Comparison of ENCODE assay signal across 1 cellular context in the genomic region with DNA sequence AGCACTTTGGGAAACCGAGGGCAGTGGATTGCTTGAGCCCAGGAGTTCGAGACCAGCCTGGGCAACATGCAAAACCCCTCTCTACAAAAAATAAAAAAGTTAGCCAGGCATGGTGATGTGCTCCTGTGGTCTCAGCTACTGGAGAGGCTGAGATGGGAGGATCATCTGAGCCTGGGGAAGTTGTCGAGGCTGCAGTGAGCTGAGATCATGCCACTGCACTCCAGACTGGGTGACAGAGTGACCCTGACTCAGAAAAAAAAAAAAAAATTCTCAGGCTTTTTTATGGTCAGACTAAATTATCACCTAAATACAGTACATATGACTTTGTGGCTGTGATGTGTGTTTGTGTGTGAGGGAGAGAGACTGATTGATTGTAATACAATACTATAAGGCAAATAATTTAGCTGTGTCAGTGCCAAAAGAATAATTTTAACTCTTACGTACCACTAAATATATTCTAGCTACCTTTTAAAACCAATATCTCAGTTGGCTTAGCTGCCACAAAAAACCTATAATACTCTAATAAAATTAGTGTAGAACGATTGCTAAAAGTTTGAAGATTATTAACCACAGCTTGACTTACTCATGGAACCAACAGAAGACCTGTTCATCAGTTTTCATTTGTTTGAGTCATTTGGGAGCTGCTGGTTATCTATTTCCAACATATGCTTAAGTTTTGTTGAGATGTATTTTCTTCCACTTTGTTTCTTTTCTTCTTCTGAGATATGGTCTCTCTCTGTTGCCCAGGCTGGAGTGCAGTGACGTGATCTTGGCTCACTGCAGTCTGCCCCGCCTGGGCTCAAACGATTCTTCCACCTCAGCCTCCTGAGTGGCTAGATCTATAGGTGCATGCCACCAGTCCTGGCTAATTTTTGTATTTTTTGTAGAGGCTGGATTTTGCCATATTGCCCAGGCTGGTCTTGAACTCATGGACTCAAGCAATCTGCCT.
TF ChIP-seq lines count a peak whose summit lies in the region.

No MANE protein-coding gene starts in this region.

TF ChIP-seq in K562, 482 proteins besides CTCF, POLR2A, EP300 and RAD21 (continued from another document and continues in another):
- TF ChIP-seq, protein P1, sequence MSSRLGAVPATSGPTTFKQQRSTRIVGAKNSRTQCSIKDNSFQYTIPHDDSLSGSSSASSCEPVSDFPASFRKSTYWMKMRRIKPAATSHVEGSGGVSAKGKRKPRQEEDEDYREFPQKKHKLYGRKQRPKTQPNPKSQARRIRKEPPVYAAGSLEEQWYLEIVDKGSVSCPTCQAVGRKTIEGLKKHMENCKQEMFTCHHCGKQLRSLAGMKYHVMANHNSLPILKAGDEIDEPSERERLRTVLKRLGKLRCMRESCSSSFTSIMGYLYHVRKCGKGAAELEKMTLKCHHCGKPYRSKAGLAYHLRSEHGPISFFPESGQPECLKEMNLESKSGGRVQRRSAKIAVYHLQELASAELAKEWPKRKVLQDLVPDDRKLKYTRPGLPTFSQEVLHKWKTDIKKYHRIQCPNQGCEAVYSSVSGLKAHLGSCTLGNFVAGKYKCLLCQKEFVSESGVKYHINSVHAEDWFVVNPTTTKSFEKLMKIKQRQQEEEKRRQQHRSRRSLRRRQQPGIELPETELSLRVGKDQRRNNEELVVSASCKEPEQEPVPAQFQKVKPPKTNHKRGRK (tag; IDR thresholded peaks at IDR 0.05) = no peak
- TF ChIP-seq CBX3 (IDR thresholded peaks at IDR 0.05; ENCODE audit: borderline replicate concordance in 1 of 2, low read length in 2 of 2) = peak in 1 of 2 experiments; percentile 61; a peak in 1 of 3 replicates
- peak; percentile 59; the same call in 1 of the 2 replicates for TF ChIP-seq ADNP (tag; IDR thresholded peaks at IDR 0.05)
- TF ChIP-seq DPF2 (IDR thresholded peaks at IDR 0.05) = peak; percentile 96
- peak; percentile 81 for TF ChIP-seq CC2D1A (IDR thresholded peaks at IDR 0.05)
- TF ChIP-seq CBFA2T2 (conservative IDR thresholded peaks at IDR 0.05) = peak; percentile 86
- TF ChIP-seq, protein P2, sequence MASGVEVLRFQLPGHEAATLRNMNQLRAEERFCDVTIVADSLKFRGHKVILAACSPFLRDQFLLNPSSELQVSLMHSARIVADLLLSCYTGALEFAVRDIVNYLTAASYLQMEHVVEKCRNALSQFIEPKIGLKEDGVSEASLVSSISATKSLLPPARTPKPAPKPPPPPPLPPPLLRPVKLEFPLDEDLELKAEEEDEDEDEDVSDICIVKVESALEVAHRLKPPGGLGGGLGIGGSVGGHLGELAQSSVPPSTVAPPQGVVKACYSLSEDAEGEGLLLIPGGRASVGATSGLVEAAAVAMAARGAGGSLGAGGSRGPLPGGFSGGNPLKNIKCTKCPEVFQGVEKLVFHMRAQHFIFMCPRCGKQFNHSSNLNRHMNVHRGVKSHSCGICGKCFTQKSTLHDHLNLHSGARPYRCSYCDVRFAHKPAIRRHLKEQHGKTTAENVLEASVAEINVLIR (CRISPR knock-in tag; IDR thresholded peaks at IDR 0.05) = 0 out of 2 replicates have a peak, but pooled peaks have one; percentile 27
- TF ChIP-seq HLTF (IDR thresholded peaks at IDR 0.05) = peak; percentile 75; the same call in 1 of the 2 replicates
- TF ChIP-seq TCF3 (CRISPR knock-in tag; IDR thresholded peaks at IDR 0.05) = peak; percentile 92
- TF ChIP-seq SMARCE1 (IDR thresholded peaks at IDR 0.05) = peak; percentile 95
- TF ChIP-seq HDGF (IDR thresholded peaks at IDR 0.05) = 0 out of 2 replicates have a peak, but pooled peaks have one; percentile 20
- TF ChIP-seq BRD9 (IDR thresholded peaks at IDR 0.05; ENCODE audit: low read depth, partially characterized antibody) = peak; percentile 74
- TF ChIP-seq PHB2 (IDR thresholded peaks at IDR 0.05; ENCODE audit: low read depth) = peak; percentile 79
- TF ChIP-seq, protein P3, sequence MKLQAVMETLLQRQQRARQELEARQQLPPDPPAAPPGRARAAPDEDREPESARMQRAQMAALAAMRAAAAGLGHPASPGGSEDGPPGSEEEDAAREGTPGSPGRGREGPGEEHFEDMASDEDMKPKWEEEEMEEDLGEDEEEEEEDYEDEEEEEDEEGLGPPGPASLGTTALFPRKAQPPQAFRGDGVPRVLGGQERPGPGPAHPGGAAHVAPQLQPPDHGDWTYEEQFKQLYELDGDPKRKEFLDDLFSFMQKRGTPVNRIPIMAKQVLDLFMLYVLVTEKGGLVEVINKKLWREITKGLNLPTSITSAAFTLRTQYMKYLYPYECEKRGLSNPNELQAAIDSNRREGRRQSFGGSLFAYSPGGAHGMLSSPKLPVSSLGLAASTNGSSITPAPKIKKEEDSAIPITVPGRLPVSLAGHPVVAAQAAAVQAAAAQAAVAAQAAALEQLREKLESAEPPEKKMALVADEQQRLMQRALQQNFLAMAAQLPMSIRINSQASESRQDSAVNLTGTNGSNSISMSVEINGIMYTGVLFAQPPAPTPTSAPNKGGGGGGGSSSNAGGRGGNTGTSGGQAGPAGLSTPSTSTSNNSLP (IDR thresholded peaks at IDR 0.05; ENCODE audit: borderline replicate concordance, low read depth, low read length) = no peak; the same call in 1 of the 2 replicates
- peak; percentile 42; the same call in 1 of the 2 replicates for TF ChIP-seq ZNF24 (IDR thresholded peaks at IDR 0.05)
- TF ChIP-seq TOE1 (IDR thresholded peaks at IDR 0.05; ENCODE audit: borderline replicate concordance) = peak; percentile 57; the same call in 1 of the 2 replicates
- no peak for TF ChIP-seq TOE1 (CRISPR knock-in tag; IDR thresholded peaks at IDR 0.05; ENCODE audit: borderline replicate concordance, low read depth)
- TF ChIP-seq CREB1 (IDR thresholded peaks at IDR 0.05) = peak; percentile 63
- TF ChIP-seq CREB1 (CRISPR knock-in tag; IDR thresholded peaks at IDR 0.05) = peak; percentile 61
- TF ChIP-seq RBFOX2 (IDR thresholded peaks at IDR 0.05; ENCODE audit: low read depth, low read length) = no peak
- TF ChIP-seq ATF1 (CRISPR knock-in tag; IDR thresholded peaks at IDR 0.05) = no peak
- TF ChIP-seq ATF1 (tag; IDR thresholded peaks at IDR 0.05) = peak; percentile 80
- TF ChIP-seq, protein P4, sequence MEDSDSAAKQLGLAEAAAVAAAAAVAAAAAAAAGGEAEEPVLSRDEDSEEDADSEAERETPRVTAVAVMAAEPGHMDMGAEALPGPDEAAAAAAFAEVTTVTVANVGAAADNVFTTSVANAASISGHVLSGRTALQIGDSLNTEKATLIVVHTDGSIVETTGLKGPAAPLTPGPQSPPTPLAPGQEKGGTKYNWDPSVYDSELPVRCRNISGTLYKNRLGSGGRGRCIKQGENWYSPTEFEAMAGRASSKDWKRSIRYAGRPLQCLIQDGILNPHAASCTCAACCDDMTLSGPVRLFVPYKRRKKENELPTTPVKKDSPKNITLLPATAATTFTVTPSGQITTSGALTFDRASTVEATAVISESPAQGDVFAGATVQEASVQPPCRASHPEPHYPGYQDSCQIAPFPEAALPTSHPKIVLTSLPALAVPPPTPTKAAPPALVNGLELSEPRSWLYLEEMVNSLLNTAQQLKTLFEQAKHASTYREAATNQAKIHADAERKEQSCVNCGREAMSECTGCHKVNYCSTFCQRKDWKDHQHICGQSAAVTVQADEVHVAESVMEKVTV (CRISPR knock-in tag; IDR thresholded peaks at IDR 0.05) = no peak
- no peak for TF ChIP-seq CTCFL (IDR thresholded peaks at IDR 0.05; ENCODE audit: borderline replicate concordance, insufficient read depth, low read depth, low read length, poor library complexity, severe bottlenecking)
- peak; percentile 88 for TF ChIP-seq NBN (IDR thresholded peaks at IDR 0.05; ENCODE audit: low read depth)
- TF ChIP-seq MXI1 (IDR thresholded peaks at IDR 0.05; ENCODE audit: low read depth, low read length) = no peak
- TF ChIP-seq COPS2 (conservative IDR thresholded peaks at IDR 0.05) = no peak
- peak; percentile 49; the same call in 1 of the 2 replicates for TF ChIP-seq CTBP1 (IDR thresholded peaks at IDR 0.05; ENCODE audit: borderline replicate concordance)
- TF ChIP-seq SMARCC2 (IDR thresholded peaks at IDR 0.05; ENCODE audit: low read depth) = peak; percentile 90
- TF ChIP-seq HDAC1 (IDR thresholded peaks at IDR 0.05) = peak in 1 of 2 experiments; percentile 84; a peak in 2 of 4 replicates
- TF ChIP-seq NFATC3 (IDR thresholded peaks at IDR 0.05) = peak; percentile 86; the same call in 1 of the 2 replicates
- peak; percentile 97 for TF ChIP-seq ARID1B (IDR thresholded peaks at IDR 0.05)
- TF ChIP-seq TBL1XR1 (IDR thresholded peaks at IDR 0.05; ENCODE audit: low read length in 2 of 2) = peak; percentile 38 to 56; a peak in 3 of 4 replicates
- 0 out of 4 replicates have a peak, but pooled peaks of 1 of the 2 experiments have one; percentile 54 for TF ChIP-seq MLLT1 (IDR thresholded peaks at IDR 0.05)
- peak; percentile 44; the same call in 1 of the 2 replicates for TF ChIP-seq MAFG (tag; conservative IDR thresholded peaks at IDR 0.05)
- TF ChIP-seq EP400 (IDR thresholded peaks at IDR 0.05) = peak; percentile 41; the same call in 1 of the 2 replicates
- TF ChIP-seq ZEB2 (IDR thresholded peaks at IDR 0.05) = peak; percentile 76
- TF ChIP-seq GATA2 (CRISPR knock-in tag; IDR thresholded peaks at IDR 0.05) = peak; percentile 75
- TF ChIP-seq FOXK1 (CRISPR knock-in tag; IDR thresholded peaks at IDR 0.05; ENCODE audit: borderline replicate concordance) = no peak
- peak; percentile 78 for TF ChIP-seq FOXM1 (IDR thresholded peaks at IDR 0.05; ENCODE audit: low read depth)
- TF ChIP-seq FOXM1 (CRISPR knock-in tag; IDR thresholded peaks at IDR 0.05; ENCODE audit: low read depth) = no peak
- TF ChIP-seq JUND (IDR thresholded peaks at IDR 0.05; ENCODE audit: borderline replicate concordance, low read depth, low read length) = peak; percentile 86
- TF ChIP-seq JUND (tag; IDR thresholded peaks at IDR 0.05; ENCODE audit: borderline replicate concordance, low read depth, low read length) = peak; percentile 78; the same call in 2 of the 3 replicates
- peak; percentile 21; the same call in 1 of the 2 replicates for TF ChIP-seq ESRRA (IDR thresholded peaks at IDR 0.05; ENCODE audit: borderline replicate concordance, low read depth)
